In the genomic region with DNA sequence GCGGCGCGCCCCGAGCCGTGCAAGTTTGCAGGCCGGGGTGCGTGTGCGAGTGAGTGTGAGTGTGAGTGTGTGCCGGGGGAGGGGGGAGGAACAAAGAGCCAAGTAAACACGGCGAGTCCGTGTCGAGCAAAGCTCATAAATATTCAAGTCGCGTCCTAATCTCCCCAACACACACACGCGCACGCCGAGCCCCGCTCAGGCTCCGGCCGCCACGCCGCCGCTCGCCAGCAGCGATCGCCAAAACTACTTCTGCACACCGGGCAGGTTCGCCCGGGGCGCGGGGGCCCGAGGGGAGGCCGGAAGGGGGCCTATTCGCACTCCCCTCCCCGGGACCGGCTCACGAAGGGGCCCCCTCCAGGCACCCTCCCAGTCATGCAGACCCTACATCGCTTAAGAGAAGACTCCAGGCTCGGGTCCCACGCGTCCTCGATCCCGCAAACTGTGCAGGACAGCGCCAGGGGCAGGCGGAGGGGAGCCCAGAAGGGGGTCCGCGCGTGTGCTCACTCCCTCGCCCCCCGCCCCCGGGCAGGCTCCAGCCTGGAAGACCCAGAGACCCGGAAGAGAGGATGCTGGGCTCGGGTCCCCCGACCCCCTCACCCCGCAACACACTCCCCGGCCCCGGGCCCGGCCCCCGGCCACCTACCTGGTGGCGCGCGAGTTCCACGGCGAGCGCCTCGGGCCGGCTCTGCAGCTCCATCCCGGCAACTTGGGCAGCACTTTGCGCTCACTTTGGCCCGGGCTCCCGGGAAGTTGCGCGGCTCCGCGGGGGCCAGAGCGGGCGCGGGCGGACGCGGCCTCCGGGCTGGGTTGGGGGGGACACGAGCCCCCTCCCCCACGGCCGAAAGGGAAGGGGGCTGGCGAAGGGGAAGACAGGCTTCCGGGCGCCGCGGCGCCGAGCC, we compare ENCODE assay signal across 7 cellular contexts. TPM values are rescaled to one million over a fixed set of nuclear protein-coding genes. Genes with fewer than 3 reads are reported as not detected.
DNase-seq lines count a peak whose midpoint lies in the region; ATAC-seq and TF ChIP-seq lines count a peak whose summit lies in the region.

No MANE protein-coding gene starts in this region.

- peak overlapping the region; percentile 77 for H3K4me3 Mint-ChIP-seq in glutamatergic neuron (ENCODE audit: unreplicated experiment)
- no peak overlapping the region for H3K4me3 Mint-ChIP-seq in HFFc6

- H3K27me3 ChIP-seq in H7 (ENCODE audit: control insufficient read depth, insufficient read depth, low read length) (no peaks in the 10 kb centered on the region), SJSA1 (replicated peaks) (peaks cover 70% of the 10 kb centered on the region)

- H3K36me3 Mint-ChIP-seq in glutamatergic neuron (ENCODE audit: unreplicated experiment) (no peaks in the 10 kb centered on the region), HFFc6 (ENCODE audit: low read depth) (no peaks in the 10 kb centered on the region; the same call in 1 of the 2 replicates)

- TF ChIP-seq CTCF in glutamatergic neuron (IDR thresholded peaks at IDR 0.05; ENCODE audit: partially characterized antibody, unreplicated experiment) (no peak), HFFc6 (IDR thresholded peaks at IDR 0.05) (no peak)

- H3K36me3 ChIP-seq in H7 (replicated peaks; ENCODE audit: control insufficient read depth, insufficient read depth, low read length) (peaks cover 10% of the 10 kb centered on the region), SJSA1 (no peaks in the 10 kb centered on the region)

- H3K9me3 ChIP-seq in SJSA1 (replicated peaks): no peaks in the 10 kb centered on the region

- H3K27ac ChIP-seq in SJSA1 (no peak overlapping the region), skin epidermis (no peak overlapping the region)

- H3K4me1 Mint-ChIP-seq in glutamatergic neuron (ENCODE audit: low read depth, unreplicated experiment) (peaks cover 24% of the 10 kb centered on the region), HFFc6 (ENCODE audit: low read depth) (peaks cover 17% of the 10 kb centered on the region)

- peak; percentile 82 for DNase-seq in H7
- peak in 1 of 2 experiments; percentile 9 for DNase-seq in SJSA1 (ENCODE audit: low read depth in 1 of 2, low spot score in 2 of 2)
- peak; percentile 66 for DNase-seq in glutamatergic neuron
- no peak for DNase-seq in iPS-NIHi7 (ENCODE audit: extremely low spot score)
- no peak for DNase-seq in HFFc6

- H3K4me3 ChIP-seq in H7 (ENCODE audit: insufficient read depth, low read depth, low read length): peak overlapping the region; percentile 86
- H3K4me3 ChIP-seq in SJSA1: peak overlapping the region; percentile 46
- peak overlapping the region in 5 of 7 experiments; percentile 20 to 45 (median 36) for H3K4me3 ChIP-seq in skin epidermis

- H3K27me3 Mint-ChIP-seq in glutamatergic neuron (ENCODE audit: unreplicated experiment): peaks cover 14% of the 10 kb centered on the region
- H3K27me3 Mint-ChIP-seq in HFFc6 (ENCODE audit: insufficient read depth): peaks cover 46% of the 10 kb centered on the region

- H3K9me3 Mint-ChIP-seq in glutamatergic neuron (ENCODE audit: unreplicated experiment) (peaks cover 18% of the 10 kb centered on the region), HFFc6 (no peaks in the 10 kb centered on the region)

- H3K4me1 ChIP-seq in SJSA1 (replicated peaks): peaks cover 22% of the 10 kb centered on the region

- no peak for ATAC-seq in GM18870 (IDR thresholded peaks at IDR 0.05; ENCODE audit: unreplicated experiment)

- peak overlapping the region; percentile 28 for H3K27ac Mint-ChIP-seq in glutamatergic neuron (ENCODE audit: unreplicated experiment)
- H3K27ac Mint-ChIP-seq in HFFc6: no peak overlapping the region

RNA-seq across cellular contexts. Expression of a gene that starts 0.7 kb away (rescaled TPM):
- 17.7 and 20.2 TPM in 2 replicates for total RNA-seq in H7 (2014; rRNA removed; shearing (Covaris generic))
- 1.3 TPM in 1 of 2 replicates, not detected in the other for total RNA-seq in SJSA1 (2014; rRNA removed; shearing (Covaris generic))
- 113 TPM for total RNA-seq in glutamatergic neuron (ENCODE audit: unreplicated experiment)
- not detected for total RNA-seq in HFFc6 (2021; fragmentation: NEBNext Ultra II Directional; extraction: Animal tissue kit (Norgen Biotek cat#: 25700))

Comparison
In these comparisons a context has a peak if more than half of its experiments do, and no peak if none do; other contexts are left out.
1. DNase-seq: peak in H7 (single experiment) and glutamatergic neuron (single experiment); none in iPS-NIHi7 (single experiment) and HFFc6 (single experiment).
2. H3K4me3 ChIP-seq: peak in every context shown above with its lines; median percentile 86 in H7; 46 in SJSA1; 36 in skin epidermis.